ENCODE assay signal across 24 cellular contexts in genomic region chr4:155559915-155560314, GRCh38.
DNase-seq lines count a peak whose midpoint lies in the region; ATAC-seq and TF ChIP-seq lines count a peak whose summit lies in the region.
"Had no signal": no experiment of that assay in that cellular context is flagged by ENCODE, and none has a peak within 500 bp of the region (broad histone marks: within the 10 kb centered on the region; RNA-seq: fewer than 3 reads in every experiment).

No MANE protein-coding gene starts in this region.

- H4K20me1 ChIP-seq in smooth muscle cell (ENCODE audit: low read depth), result no peaks in the 10 kb centered on the region

- no peaks in the 10 kb centered on the region for H3K4me1 Mint-ChIP-seq in CD8-positive, alpha-beta T cell (ENCODE audit: low read depth)
- H3K4me1 Mint-ChIP-seq: B cell; CD8-positive, alpha-beta memory T cell had no signal

- no peak overlapping the region for H3K27ac Mint-ChIP-seq in CD8-positive, alpha-beta T cell
- H3K27ac Mint-ChIP-seq: B cell; CD8-positive, alpha-beta memory T cell had no signal

- ATAC-seq in CD8-positive, alpha-beta T cell, result no peak
- ATAC-seq in HG02763 (IDR thresholded peaks at IDR 0.05; ENCODE audit: unreplicated experiment) (no peak), HG02870 (IDR thresholded peaks at IDR 0.05; ENCODE audit: unreplicated experiment) (no peak)
- ATAC-seq: HepG2, K562, PC-3, Right ventricle myocardium inferior had no signal

- H3K27me3 ChIP-seq in adipocyte (replicated peaks; ENCODE audit: control insufficient read depth, insufficient read depth, low read length) (no peaks in the 10 kb centered on the region), smooth muscle cell (ENCODE audit: low read depth) (no peaks in the 10 kb centered on the region)
- H3K27me3 ChIP-seq in CD8-positive, alpha-beta T cell (ENCODE audit: insufficient read depth, low read length), result no peaks in the 10 kb centered on the region
- H3K27me3 ChIP-seq: SJCRH30 had no signal

- H3K9me3 Mint-ChIP-seq in CD8-positive, alpha-beta T cell, result no peaks in the 10 kb centered on the region

- H2AFZ ChIP-seq in smooth muscle cell (ENCODE audit: low read depth), result no peak overlapping the region

- no peak overlapping the region for H3K9ac ChIP-seq in adipocyte (ENCODE audit: low read length)
- no peak overlapping the region for H3K9ac ChIP-seq in smooth muscle cell (ENCODE audit: low read depth)

- CTCF ChIA-PET in CD8-positive, alpha-beta T cell (lab: Charles Lee), result no interaction called here

- peak overlapping the region; percentile 28 for H3K27ac ChIP-seq in smooth muscle cell (ENCODE audit: low read depth)
- no peak overlapping the region for H3K27ac ChIP-seq in CD8-positive, alpha-beta T cell (ENCODE audit: low read depth, low read length)
- H3K27ac ChIP-seq: C4-2B, SJCRH30 had no signal

- POLR2A ChIA-PET in CD8-positive, alpha-beta T cell (lab: Charles Lee), result no interaction called here

- peak; percentile 79 for DNase-seq in AG10803 (ENCODE audit: low read depth)
- peak; percentile 46 for DNase-seq in adipocyte (ENCODE audit: low read depth)
- DNase-seq in fibroblast of peridontal ligament (ENCODE audit: extremely low read depth), result peak; percentile 49
- no peak for DNase-seq in smooth muscle cell (lab: John Stamatoyannopoulos, UW; ENCODE audit: unreplicated experiment)
- DNase-seq in CD8-positive, alpha-beta T cell, result no peak
- DNase-seq: CD8-positive, alpha-beta memory T cell; DMS79 treated with DMSO at 0.1 percent for 48 hours; H7; MV-4-11; NCI-H1105; NCI-H1436 treated with DMSO at 0.1 percent for 48 hours; NCI-H187 treated with DMSO at 0.1 percent for 48 hours; NCI-H524; NCI-H748 treated with DMSO at 0.1 percent for 48 hours; NK-92 treated with Interleukin-12 subunit alpha and Interleukin-12 subunit beta, amount 100 ng/mL, for 24 hours; PC-3; SJCRH30 had no signal

- TF ChIP-seq CTCF in AG10803 (conservative IDR thresholded peaks at IDR 0.05; ENCODE audit: low read length) (no peak), smooth muscle cell (IDR thresholded peaks at IDR 0.05; ENCODE audit: borderline replicate concordance, insufficient read depth, poor library complexity, severe bottlenecking) (no peak)
- TF ChIP-seq CTCF in CD8-positive, alpha-beta T cell (IDR thresholded peaks at IDR 0.05), result no peak

- intact Hi-C loops in CD8-positive, alpha-beta T cell (cut with DNase I, micrococcal nuclease), result no loop called here

- no peak overlapping the region for H3K4me3 ChIP-seq in AG10803 (ENCODE audit: low read length)
- no peak overlapping the region for H3K4me3 ChIP-seq in adipocyte (ENCODE audit: low read length)
- H3K4me3 ChIP-seq in smooth muscle cell, result no peak overlapping the region
- no peak overlapping the region for H3K4me3 ChIP-seq in CD8-positive, alpha-beta T cell (ENCODE audit: low read depth, low read length)
- H3K4me3 ChIP-seq: K562, SJCRH30 had no signal

- H3K9me3 ChIP-seq in adipocyte (ENCODE audit: control insufficient read depth, low read length) (peaks cover 3% of the 10 kb centered on the region), smooth muscle cell (replicated peaks; ENCODE audit: low read depth) (peaks cover 2% of the 10 kb centered on the region)
- no peaks in the 10 kb centered on the region for H3K9me3 ChIP-seq in CD8-positive, alpha-beta T cell (ENCODE audit: low read length)
- H3K9me3 ChIP-seq: SJCRH30 had no signal

- H3K36me3 Mint-ChIP-seq in CD8-positive, alpha-beta T cell, result no peaks in the 10 kb centered on the region
- H3K36me3 Mint-ChIP-seq: CD8-positive, alpha-beta memory T cell had no signal

- no peaks in the 10 kb centered on the region for H3F3A ChIP-seq in smooth muscle cell (ENCODE audit: low read depth)

- H3K4me2 ChIP-seq in smooth muscle cell, result no peak overlapping the region

- no peak overlapping the region for H3K4me3 Mint-ChIP-seq in CD8-positive, alpha-beta T cell
- H3K4me3 Mint-ChIP-seq: B cell; CD8-positive, alpha-beta memory T cell had no signal

- H3K4me1 ChIP-seq in adipocyte (ENCODE audit: control insufficient read depth, insufficient read depth, low read length) (no peaks in the 10 kb centered on the region), smooth muscle cell (ENCODE audit: low read depth) (no peaks in the 10 kb centered on the region)
- H3K4me1 ChIP-seq in CD8-positive, alpha-beta T cell (ENCODE audit: insufficient read depth, low read length), result no peaks in the 10 kb centered on the region

- peaks cover 2% of the 10 kb centered on the region for H3K27me3 Mint-ChIP-seq in CD8-positive, alpha-beta T cell (ENCODE audit: low read depth)
- H3K27me3 Mint-ChIP-seq: B cell had no signal

- no peaks in the 10 kb centered on the region for H3K36me3 ChIP-seq in adipocyte (ENCODE audit: control insufficient read depth, insufficient read depth, low read length, severe bottlenecking)
- no peaks in the 10 kb centered on the region for H3K36me3 ChIP-seq in smooth muscle cell (ENCODE audit: low read depth)
- H3K36me3 ChIP-seq in CD8-positive, alpha-beta T cell (ENCODE audit: insufficient read depth, low read length), result no peaks in the 10 kb centered on the region
- H3K36me3 ChIP-seq: SJCRH30 had no signal

- H3K79me2 ChIP-seq in smooth muscle cell (ENCODE audit: low read depth), result no peaks in the 10 kb centered on the region

Comparison
In these comparisons a context has a peak if more than half of its experiments do, and no peak if none do; other contexts are left out.
1. DNase-seq: peak in AG10803 (single experiment), adipocyte (single experiment) and fibroblast of peridontal ligament (single experiment); none in smooth muscle cell (single experiment) and CD8-positive, alpha-beta T cell (0 of 7).